ENCODE assay signal across 1 cellular context in genomic region chr22:38655532-38656255, GRCh38.
A peak's percentile ranks its signal among the peaks of the same experiment; 100 is the strongest.
TF ChIP-seq lines count a peak whose summit lies in the region.

No MANE protein-coding gene starts in this region.

TF ChIP-seq in HepG2, 621 proteins besides CTCF, POLR2A, EP300 and RAD21 (continues in another document):
- no peak for TF ChIP-seq PREB (CRISPR knock-in tag; IDR thresholded peaks at IDR 0.05)
- TF ChIP-seq SMARCC2 (IDR thresholded peaks at IDR 0.05) = no peak
- TF ChIP-seq ZNF512 (CRISPR knock-in tag; IDR thresholded peaks at IDR 0.05) = no peak
- TF ChIP-seq ZNF569 (CRISPR knock-in tag; IDR thresholded peaks at IDR 0.05; ENCODE audit: borderline replicate concordance) = no peak
- TF ChIP-seq NPAS2 (CRISPR knock-in tag; IDR thresholded peaks at IDR 0.05; ENCODE audit: borderline replicate concordance) = no peak
- no peak for TF ChIP-seq ZNF446 (CRISPR knock-in tag; IDR thresholded peaks at IDR 0.05)
- no peak for TF ChIP-seq KDM1A (CRISPR knock-in tag; IDR thresholded peaks at IDR 0.05)
- no peak for TF ChIP-seq MEIS2 (CRISPR knock-in tag; IDR thresholded peaks at IDR 0.05)
- 0 out of 2 replicates have a peak, but pooled peaks have one; percentile 10 for TF ChIP-seq ZSCAN31 (CRISPR knock-in tag; IDR thresholded peaks at IDR 0.05; ENCODE audit: low read depth)
- no peak for TF ChIP-seq HNF4A (CRISPR knock-in tag; IDR thresholded peaks at IDR 0.05)
- no peak for TF ChIP-seq ZFAT (CRISPR knock-in tag; conservative IDR thresholded peaks at IDR 0.05)
- no peak for TF ChIP-seq NR2C2 (CRISPR knock-in tag; IDR thresholded peaks at IDR 0.05; ENCODE audit: borderline replicate concordance)
- no peak for TF ChIP-seq CREB3 (CRISPR knock-in tag; IDR thresholded peaks at IDR 0.05)
- no peak for TF ChIP-seq ZNF281 (CRISPR knock-in tag; IDR thresholded peaks at IDR 0.05; ENCODE audit: borderline replicate concordance)
- TF ChIP-seq NKX3-1 (CRISPR knock-in tag; IDR thresholded peaks at IDR 0.05) = no peak
- TF ChIP-seq RXRB (CRISPR knock-in tag; IDR thresholded peaks at IDR 0.05; ENCODE audit: borderline replicate concordance) = no peak
- no peak for TF ChIP-seq ETV5 (CRISPR knock-in tag; IDR thresholded peaks at IDR 0.05; ENCODE audit: borderline replicate concordance)
- no peak for TF ChIP-seq JUNB (CRISPR knock-in tag; IDR thresholded peaks at IDR 0.05; ENCODE audit: borderline replicate concordance)
- TF ChIP-seq DNMT3B (CRISPR knock-in tag; conservative IDR thresholded peaks at IDR 0.05) = 0 out of 2 replicates have a peak, but pooled peaks have one; percentile 8
- no peak for TF ChIP-seq ZNF780A (CRISPR knock-in tag; IDR thresholded peaks at IDR 0.05)
- TF ChIP-seq SMYD3 (CRISPR knock-in tag; IDR thresholded peaks at IDR 0.05) = no peak
- TF ChIP-seq TP53 (CRISPR knock-in tag; conservative IDR thresholded peaks at IDR 0.05) = no peak
- TF ChIP-seq SALL1 (CRISPR knock-in tag; IDR thresholded peaks at IDR 0.05) = no peak
- TF ChIP-seq ZNF749 (CRISPR knock-in tag; IDR thresholded peaks at IDR 0.05; ENCODE audit: borderline replicate concordance) = no peak
- TF ChIP-seq KLF13 (CRISPR knock-in tag; IDR thresholded peaks at IDR 0.05) = no peak
- no peak for TF ChIP-seq YEATS2 (CRISPR knock-in tag; IDR thresholded peaks at IDR 0.05; ENCODE audit: borderline replicate concordance)
- no peak for TF ChIP-seq ZBTB2 (CRISPR knock-in tag; IDR thresholded peaks at IDR 0.05; ENCODE audit: low read depth)
- no peak for TF ChIP-seq ZNF576 (CRISPR knock-in tag; IDR thresholded peaks at IDR 0.05)
- TF ChIP-seq TBX2 (CRISPR knock-in tag; IDR thresholded peaks at IDR 0.05; ENCODE audit: borderline replicate concordance) = 0 out of 2 replicates have a peak, but pooled peaks have one; percentile 28
- TF ChIP-seq ZBTB26 (CRISPR knock-in tag; IDR thresholded peaks at IDR 0.05; ENCODE audit: borderline replicate concordance) = no peak
- TF ChIP-seq ZNF20 (CRISPR knock-in tag; IDR thresholded peaks at IDR 0.05) = no peak
- no peak for TF ChIP-seq TBX3 (IDR thresholded peaks at IDR 0.05; ENCODE audit: borderline replicate concordance)
- TF ChIP-seq U2AF2 (IDR thresholded peaks at IDR 0.05; ENCODE audit: low read depth, low read length) = no peak
- no peak for TF ChIP-seq CHD2 (IDR thresholded peaks at IDR 0.05; ENCODE audit: low read depth, low read length)
- no peak for TF ChIP-seq MTA3 (CRISPR knock-in tag; IDR thresholded peaks at IDR 0.05)
- 0 out of 2 replicates have a peak, but pooled peaks have one; percentile 10 for TF ChIP-seq ZNF331 (CRISPR knock-in tag; IDR thresholded peaks at IDR 0.05)
- no peak for TF ChIP-seq EEA1 (CRISPR knock-in tag; IDR thresholded peaks at IDR 0.05; ENCODE audit: borderline replicate concordance)
- no peak for TF ChIP-seq ZBTB25 (CRISPR knock-in tag; IDR thresholded peaks at IDR 0.05)
- no peak for TF ChIP-seq KAT8 (CRISPR knock-in tag; IDR thresholded peaks at IDR 0.05)
- 0 out of 2 replicates have a peak, but pooled peaks have one; percentile 13 for TF ChIP-seq CCDC6 (CRISPR knock-in tag; IDR thresholded peaks at IDR 0.05)
- TF ChIP-seq ZNF350 (CRISPR knock-in tag; IDR thresholded peaks at IDR 0.05; ENCODE audit: borderline replicate concordance, low read depth) = no peak
- no peak for TF ChIP-seq SUZ12 (IDR thresholded peaks at IDR 0.05; ENCODE audit: low read depth, low read length)
- no peak for TF ChIP-seq ADNP (CRISPR knock-in tag; IDR thresholded peaks at IDR 0.05)
- no peak for TF ChIP-seq HMG20A (CRISPR knock-in tag; IDR thresholded peaks at IDR 0.05; ENCODE audit: borderline replicate concordance)
- TF ChIP-seq BCLAF1 (IDR thresholded peaks at IDR 0.05) = no peak
- TF ChIP-seq GMEB1 (CRISPR knock-in tag; IDR thresholded peaks at IDR 0.05; ENCODE audit: borderline replicate concordance) = 0 out of 2 replicates have a peak, but pooled peaks have one; percentile 23
- TF ChIP-seq USF2 (IDR thresholded peaks at IDR 0.05; ENCODE audit: low read depth, low read length) = no peak
- no peak for TF ChIP-seq USF2 (CRISPR knock-in tag; IDR thresholded peaks at IDR 0.05; ENCODE audit: borderline replicate concordance)
- no peak for TF ChIP-seq KAT7 (CRISPR knock-in tag; IDR thresholded peaks at IDR 0.05; ENCODE audit: borderline replicate concordance)
- no peak for TF ChIP-seq CBX2 (IDR thresholded peaks at IDR 0.05; ENCODE audit: low read depth, low read length)
- TF ChIP-seq CBX2 (CRISPR knock-in tag; IDR thresholded peaks at IDR 0.05; ENCODE audit: low read depth) = no peak
- no peak for TF ChIP-seq PCBP1 (IDR thresholded peaks at IDR 0.05; ENCODE audit: borderline replicate concordance, low read depth, low read length)
- TF ChIP-seq EED (CRISPR knock-in tag; IDR thresholded peaks at IDR 0.05) = 0 out of 2 replicates have a peak, but pooled peaks have one; percentile 34
